In genomic region chrX:71177327-71177726, GRCh38 we compare ENCODE assay signal across 19 cellular contexts.
"Had no signal": no experiment of that assay in that cellular context is flagged by ENCODE, and none has a peak within 500 bp of the region (broad histone marks: within the 10 kb centered on the region; RNA-seq: fewer than 3 reads in every experiment).

No MANE protein-coding gene starts in this region.

- H3K4me3 ChIP-seq: body of pancreas, dorsolateral prefrontal cortex, tibial artery had no signal

- H3K9me3 ChIP-seq: body of pancreas, tibial artery had no signal

- H3K27ac Mint-ChIP-seq: activated naive CD4-positive, alpha-beta T cell treated with anti-CD3 and anti-CD28 coated beads, Interleukin-2, amount 50 U/mL, for 24 hours; activated T-cell treated with anti-CD3 and anti-CD28 coated beads, Interleukin-2, amount 50 U/mL, for 72 hours; endodermal cell; immature natural killer cell; natural killer cell had no signal

- H3K27me3 ChIP-seq: body of pancreas, tibial artery had no signal

- H3K27me3 Mint-ChIP-seq: activated naive CD4-positive, alpha-beta T cell treated with anti-CD3 and anti-CD28 coated beads, Interleukin-2, amount 50 U/mL, for 24 hours had no signal

- H3K36me3 ChIP-seq: tibial artery, WERI-Rb-1 had no signal

- ATAC-seq: activated T-cell treated with anti-CD3 and anti-CD28 coated beads, Interleukin-2, amount 50 U/mL, for 72 hours; body of pancreas; natural killer cell had no signal

- H3K36me3 Mint-ChIP-seq: immature natural killer cell, natural killer cell had no signal

- DNase-seq: activated CD4-positive, alpha-beta T cell treated with anti-CD3 and anti-CD28 coated beads for 1 hour; activated gamma-delta T cell; activated T-cell treated with anti-CD3 and anti-CD28 coated beads, Interleukin-2, amount 50 U/mL, for 72 hours; amniotic stem cell; body of pancreas; caudate nucleus; dorsolateral prefrontal cortex; endodermal cell; immature natural killer cell; natural killer cell; posterior cingulate gyrus; stimulated activated CD4-positive, alpha-beta T cell treated with anti-CD3 and anti-CD28 coated beads, Interleukin-12 subunit alpha, Interleukin-12 subunit beta, amount 100 ng/mL, for 4 hours; stimulated activated CD4-positive, alpha-beta T cell treated with anti-CD3 and anti-CD28 coated beads, Interleukin-1b, Interleukin-23, amount 100 ng/mL, for 48 hours; stimulated activated naive CD4-positive, alpha-beta T cell treated with Interleukin-2 at 50 U/mL for 16 hours; SW 1271; T-helper 2 cell; tibial artery; WERI-Rb-1 had no signal

- H3K4me3 Mint-ChIP-seq: activated naive CD4-positive, alpha-beta T cell treated with anti-CD3 and anti-CD28 coated beads, Interleukin-2, amount 50 U/mL, for 24 hours; activated T-cell treated with anti-CD3 and anti-CD28 coated beads, Interleukin-2, amount 50 U/mL, for 72 hours; endodermal cell; immature natural killer cell; natural killer cell had no signal

- H3K9me3 Mint-ChIP-seq: activated naive CD4-positive, alpha-beta T cell treated with anti-CD3 and anti-CD28 coated beads, Interleukin-2, amount 50 U/mL, for 24 hours; activated T-cell treated with anti-CD3 and anti-CD28 coated beads, Interleukin-2, amount 50 U/mL, for 72 hours; immature natural killer cell; natural killer cell had no signal
